Comparison of ENCODE assay signal across 9 cellular contexts in genomic region chr10:76033457-76034196, GRCh38.
DNase-seq lines count a peak whose midpoint lies in the region; ATAC-seq, FAIRE-seq and TF ChIP-seq lines count a peak whose summit lies in the region.
"Had no signal": no experiment of that assay in that cellular context is flagged by ENCODE, and none has a peak within 500 bp of the region (broad histone marks: within the 10 kb centered on the region; RNA-seq: fewer than 3 reads in every experiment).

No MANE protein-coding gene starts in this region.

- no peak for FAIRE-seq in bronchial epithelial cell (lab: Jason Lieb, UNC)

- peaks cover 0 to 5% of the 10 kb centered on the region in 2 donors for H3K4me1 ChIP-seq in lung (ENCODE audit: control insufficient read depth in 2 of 2, insufficient read depth in 2 of 2, low read length in 2 of 2)

- 23 to 24% methylated on average over 15 of the region's 15 CpGs for WGBS in lung, 2 donors

- DNase-seq in AG09309 (ENCODE audit: low read depth), result no peak
- peak; percentile 14 for DNase-seq in HT-29 (ENCODE audit: low spot score)
- DNase-seq in bronchial epithelial cell (ENCODE audit: low read depth), result peak; percentile 48
- peak; percentile 34 for DNase-seq in lung (ENCODE audit: low spot score)
- DNase-seq in SHP77 treated with DMSO at 0.1 percent for 48 hours (lab: John Stamatoyannopoulos, UW), result no peak
- DNase-seq in OCI-M1 (lab: John Stamatoyannopoulos, UW), result no peak

- TF ChIP-seq CTCF in AG09309 (IDR thresholded peaks at IDR 0.05; ENCODE audit: control insufficient read depth, insufficient read depth, low read depth, low read length, missing control alignments) (peak; percentile 22), bronchial epithelial cell (IDR thresholded peaks at IDR 0.05; ENCODE audit: insufficient read depth, low read length, severe bottlenecking) (peak; percentile 19), lung (IDR thresholded peaks at IDR 0.05; ENCODE audit: control extremely low read depth, extremely low read depth) (no peak)

- H3K4me3 ChIP-seq in AG09309 (ENCODE audit: control insufficient read depth, low read depth, low read length), result no peak overlapping the region
- H3K4me3 ChIP-seq in bronchial epithelial cell (ENCODE audit: low read depth, low read length), result no peak overlapping the region
- no peak overlapping the region for H3K4me3 ChIP-seq in lung
- H3K4me3 ChIP-seq: cardiac muscle cell had no signal

- H3K9me3 ChIP-seq in lung (ENCODE audit: control insufficient read depth in 2 of 2, insufficient read depth in 1 of 2, low read length in 1 of 2), result no peaks in the 10 kb centered on the region

- ATAC-seq in lung (ENCODE audit: insufficient read depth, low FRiP score) (no peak), HG03159 (IDR thresholded peaks at IDR 0.05; ENCODE audit: unreplicated experiment) (no peak), GM19328 (IDR thresholded peaks at IDR 0.05; ENCODE audit: unreplicated experiment) (no peak)

- H3K27me3 ChIP-seq in bronchial epithelial cell (ENCODE audit: control insufficient read depth, insufficient read depth, low read length) (no peaks in the 10 kb centered on the region), lung (ENCODE audit: control insufficient read depth, insufficient read depth) (no peaks in the 10 kb centered on the region)
- H3K27me3 ChIP-seq: cardiac muscle cell had no signal

- no peaks in the 10 kb centered on the region for H3K36me3 ChIP-seq in bronchial epithelial cell (ENCODE audit: control insufficient read depth, insufficient read depth, low read length)
- no peaks in the 10 kb centered on the region for H3K36me3 ChIP-seq in lung (ENCODE audit: control insufficient read depth in 2 of 2, insufficient read depth in 2 of 2, low read length in 2 of 2)
- H3K36me3 ChIP-seq: cardiac muscle cell had no signal

- no peak overlapping the region for H3K27ac ChIP-seq in lung (ENCODE audit: low read depth in 1 of 2, low read length in 1 of 2)
- H3K27ac ChIP-seq: cardiac muscle cell had no signal

Comparison
In these comparisons a context has a peak if more than half of its experiments do, and no peak if none do; other contexts are left out.
1. DNase-seq: peak in HT-29 (single experiment), bronchial epithelial cell (single experiment) and lung (single experiment); none in AG09309 (single experiment), SHP77 treated with DMSO at 0.1 percent for 48 hours (single experiment) and OCI-M1 (single experiment).